In the genomic region with DNA sequence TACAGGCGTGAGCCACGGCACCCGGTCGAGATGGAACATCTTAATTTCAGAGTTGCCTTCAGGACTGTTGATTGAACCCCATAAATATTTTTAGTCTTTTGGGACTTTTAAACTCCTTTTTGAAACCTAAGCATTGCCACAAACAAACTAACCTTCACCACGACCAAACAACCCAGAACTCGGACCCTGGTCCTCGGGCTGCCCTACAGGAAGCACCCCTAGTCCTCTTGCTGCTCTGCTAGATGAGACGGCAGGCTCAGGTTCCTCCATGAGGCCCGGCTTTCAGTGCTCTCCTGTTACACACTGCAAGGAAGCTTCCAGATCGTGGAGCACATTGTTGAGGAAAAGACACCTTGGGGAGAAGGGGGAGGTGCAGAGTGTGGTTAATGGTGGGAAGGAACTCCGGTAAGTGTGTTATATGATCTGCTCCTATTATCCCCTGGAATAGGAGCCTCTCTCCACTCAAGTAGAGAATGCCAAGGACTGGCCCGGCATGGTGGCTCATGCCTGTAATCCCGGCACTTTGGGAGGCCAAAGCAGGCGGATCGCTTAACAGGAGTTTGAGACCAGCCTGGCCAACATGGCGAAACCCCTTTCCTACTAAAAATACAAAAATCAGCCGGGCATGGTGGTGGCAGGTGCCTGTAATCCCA, we compare ENCODE assay signal across 14 cellular contexts. TPM values are rescaled to one million over a fixed set of nuclear protein-coding genes. Genes with fewer than 3 reads are reported as not detected.
A peak's percentile ranks its signal among the peaks of the same experiment; 100 is the strongest.
DNase-seq lines count a peak whose midpoint lies in the region; ATAC-seq, FAIRE-seq and TF ChIP-seq lines count a peak whose summit lies in the region.
"Had no signal": no experiment of that assay in that cellular context is flagged by ENCODE, and none has a peak within 500 bp of the region (broad histone marks: within the 10 kb centered on the region; RNA-seq: fewer than 3 reads in every experiment).

No MANE protein-coding gene starts in this region.

- no peak for TF ChIP-seq EP300 in upper lobe of left lung (IDR thresholded peaks at IDR 0.05)

- no peak for FAIRE-seq in GM12892 (lab: Jason Lieb, UNC)

- ATAC-seq in heart right ventricle (no peak), left cardiac atrium (no peak), upper lobe of left lung (ENCODE audit: low FRiP score in 2 of 2) (no peak)
- ATAC-seq: activated T-cell treated with anti-CD3 and anti-CD28 coated beads, Interleukin-2, amount 50 U/mL, for 72 hours had no signal

- H3K9me3 ChIP-seq in heart right ventricle (no peaks in the 10 kb centered on the region), upper lobe of left lung (no peaks in the 10 kb centered on the region)
- H3K9me3 ChIP-seq: testis had no signal

- 87 to 92% methylated on average over 17 of the region's 17 CpGs for WGBS in heart right ventricle, 2 donors
- 80 to 88% methylated on average over 17 of the region's 17 CpGs for WGBS in upper lobe of left lung, 2 donors

- intact Hi-C loops in heart right ventricle (cut with DNase I) (loop anchor here in 1 of 10 donors (2.0 kb wide), 1 partner anchor 19 kb away; no protein-coding TSS in a partner anchor), left cardiac atrium (cut with DNase I) (no loop called here)

- peak overlapping the region; percentile 70 to 97 (median 90) for H3K27ac ChIP-seq in heart right ventricle
- peak overlapping the region; percentile 64 for H3K27ac ChIP-seq in angular gyrus (ENCODE audit: low read depth, low read length)
- H3K27ac ChIP-seq in upper lobe of left lung: peak overlapping the region in 3 of 4 donors; percentile 19 to 90 (median 89)

- peaks cover 0 to 8% (median 0%) of the 10 kb centered on the region in 9 donors for H3K36me3 ChIP-seq in heart right ventricle
- no peaks in the 10 kb centered on the region for H3K36me3 ChIP-seq in upper lobe of left lung
- H3K36me3 ChIP-seq in H7 (replicated peaks; ENCODE audit: control insufficient read depth, insufficient read depth, low read length): peaks cover 3% of the 10 kb centered on the region

- H3K4me3 ChIP-seq in heart right ventricle: no peak overlapping the region
- no peak overlapping the region for H3K4me3 ChIP-seq in upper lobe of left lung
- H3K4me3 ChIP-seq in H7 (ENCODE audit: insufficient read depth, low read depth, low read length): no peak overlapping the region
- H3K4me3 ChIP-seq: testis had no signal

- no peak for TF ChIP-seq POLR2A in upper lobe of left lung (IDR thresholded peaks at IDR 0.05)
- no peak for TF ChIP-seq POLR2A in GM12892 (IDR thresholded peaks at IDR 0.05; ENCODE audit: low read depth, low read length)

- H3K4me1 ChIP-seq in heart right ventricle (peaks cover 46 to 95% (median 83%) of the 10 kb centered on the region in 9 donors), upper lobe of left lung (peaks cover 74 to 97% (median 86%) of the 10 kb centered on the region in 4 donors)

- no peak for DNase-seq in heart right ventricle
- DNase-seq in left cardiac atrium: no peak
- DNase-seq in mesenteric fat pad (ENCODE audit: low spot score): peak; percentile 78
- no peak for DNase-seq in upper lobe of left lung
- no peak for DNase-seq in GM12892 (ENCODE audit: insufficient read length)
- no peak for DNase-seq in H7
- DNase-seq in COR-L47 (lab: John Stamatoyannopoulos, UW): no peak
- DNase-seq: ACHN; activated CD4-positive, alpha-beta T cell treated with anti-CD3 and anti-CD28 coated beads, Interleukin-2, amount 50 U/mL, for 1 hour; activated T-cell treated with anti-CD3 and anti-CD28 coated beads, Interleukin-2, amount 50 U/mL, for 72 hours; MM.1S; NCI-H526 treated with DMSO at 0.1 percent for 48 hours; testis had no signal

- TF ChIP-seq CTCF in heart right ventricle (IDR thresholded peaks at IDR 0.05): no peak
- TF ChIP-seq CTCF in upper lobe of left lung (IDR thresholded peaks at IDR 0.05): no peak

- H3K27me3 ChIP-seq in heart right ventricle (no peaks in the 10 kb centered on the region), upper lobe of left lung (no peaks in the 10 kb centered on the region), H7 (ENCODE audit: control insufficient read depth, insufficient read depth, low read length) (no peaks in the 10 kb centered on the region)
- H3K27me3 ChIP-seq: testis had no signal

RNA-seq across cellular contexts. Expression of a gene that starts 5.7 kb away (rescaled TPM):
- total RNA-seq in heart right ventricle: 10 to 100 TPM; 34.9 to 80.8 (median 48.4) TPM
- 10 to 100 TPM; 31.5 to 38.2 TPM for polyA plus RNA-seq in heart right ventricle
- 100 to 1,000 TPM in 1 of 2 donors, 10 to 100 TPM in 1; 59.6 to 126 TPM for total RNA-seq in left cardiac atrium
- 288 TPM for total RNA-seq in mesenteric fat pad
- total RNA-seq in upper lobe of left lung: 100 to 1,000 TPM in 5 of 6 donors, 10 to 100 TPM in 1; 82.8 to 205 (median 141) TPM
- polyA plus RNA-seq in GM12892 (2012; ENCODE audit: missing spikeins): 2.2 TPM
- 41.6 and 52.1 TPM in 2 replicates for total RNA-seq in H7 (2014; rRNA removed; shearing (Covaris generic))

RNA-seq across cellular contexts. Expression of a gene that starts 38.0 kb away (rescaled TPM):
- total RNA-seq in heart right ventricle (100 to 1,000 TPM; 165 to 199 (median 175) TPM), left cardiac atrium (100 to 1,000 TPM; 189 to 200 TPM), mesenteric fat pad (125 TPM), upper lobe of left lung (100 to 1,000 TPM in 4 of 6 donors, 10 to 100 TPM in 2; 34.5 to 157 (median 125) TPM)
- 100 to 1,000 TPM; 121 to 153 TPM for polyA plus RNA-seq in heart right ventricle
- polyA plus RNA-seq in GM12892 (2012; ENCODE audit: missing spikeins): 258 TPM
- 647 and 743 TPM in 2 replicates for total RNA-seq in H7 (2014; rRNA removed; shearing (Covaris generic))
